16 cellular contexts compared by ENCODE assay signal in the genomic region with DNA sequence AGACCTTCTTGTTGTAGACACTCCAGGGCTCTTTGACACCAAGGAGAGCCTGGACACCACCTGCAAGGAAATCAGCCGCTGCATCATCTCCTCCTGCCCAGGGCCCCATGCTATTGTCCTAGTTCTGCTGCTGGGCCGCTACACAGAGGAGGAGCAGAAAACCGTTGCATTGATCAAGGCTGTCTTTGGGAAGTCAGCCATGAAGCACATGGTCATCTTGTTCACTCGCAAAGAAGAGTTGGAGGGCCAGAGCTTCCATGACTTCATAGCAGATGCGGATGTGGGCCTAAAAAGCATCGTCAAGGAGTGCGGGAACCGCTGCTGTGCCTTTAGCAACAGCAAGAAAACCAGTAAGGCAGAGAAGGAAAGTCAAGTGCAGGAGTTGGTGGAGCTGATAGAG. TPM values are rescaled to one million over a fixed set of nuclear protein-coding genes. Genes with fewer than 3 reads are reported as not detected.
A peak's percentile ranks its signal among the peaks of the same experiment; 100 is the strongest.
DNase-seq lines count a peak whose midpoint lies in the region; ATAC-seq, FAIRE-seq and TF ChIP-seq lines count a peak whose summit lies in the region.
"Had no signal": no experiment of that assay in that cellular context is flagged by ENCODE, and none has a peak within 500 bp of the region (broad histone marks: within the 10 kb centered on the region; RNA-seq: fewer than 3 reads in every experiment).

No MANE protein-coding gene starts in this region.

- CTCF ChIA-PET in endothelial cell of umbilical vein (lab: Charles Lee): no interaction called here

- no peak overlapping the region for H3K27ac ChIP-seq in endothelial cell of umbilical vein (ENCODE audit: insufficient read depth, low read depth, low read length)
- H3K27ac ChIP-seq: pancreas, testis had no signal

- peak overlapping the region; percentile 99 for H3K4me3 Mint-ChIP-seq in activated CD4-positive, alpha-beta T cell treated with anti-CD3 and anti-CD28 coated beads, Interleukin-2, amount 10 ng/mL, durations not matched to agents 24 days and 14 days
- peak overlapping the region; percentile 81 to 96 for H3K4me3 Mint-ChIP-seq in stimulated activated naive CD8-positive, alpha-beta T cell treated with anti-CD3 and anti-CD28 coated beads, Interleukin-15, amount 100 ng/mL, for 72 hours

- intact Hi-C loops in activated CD4-positive, alpha-beta T cell treated with anti-CD3 and anti-CD28 coated beads, Interleukin-2, amount 10 ng/mL, durations not matched to agents 24 days and 14 days (cut with micrococcal nuclease): loop anchor here (2.0 kb wide), 1 partner anchor 165 kb away; a partner anchor contains a TSS
- intact Hi-C loops in endothelial cell of umbilical vein (cut with micrococcal nuclease): no loop called here

- peak; percentile 87 for DNase-seq in activated CD4-positive, alpha-beta T cell treated with anti-CD3 and anti-CD28 coated beads, Interleukin-2, amount 10 ng/mL, durations not matched to agents 24 days and 14 days
- DNase-seq in activated CD4-positive, alpha-beta T cell treated with anti-CD3 and anti-CD28 coated beads, Interleukin-2, amount 50 U/mL, for 4 hours: no peak
- peak; percentile 46 for DNase-seq in activated T-cell treated with anti-CD3 and anti-CD28 coated beads, Interleukin-2, amount 50 U/mL, for 1 hour
- DNase-seq in endothelial cell of umbilical vein (ENCODE audit: low read depth, low spot score) (no peak), SKM-1 (lab: John Stamatoyannopoulos, UW; ENCODE audit: unreplicated experiment) (no peak)
- DNase-seq in stimulated activated naive CD8-positive, alpha-beta T cell treated with anti-CD3 and anti-CD28 coated beads, Interleukin-15, amount 100 ng/mL, for 72 hours: peak in 1 of 2 donors; percentile 57
- DNase-seq: NCI-H1092, NCI-H524, pancreas, testis had no signal

- no peaks in the 10 kb centered on the region for H3K27me3 Mint-ChIP-seq in activated CD4-positive, alpha-beta T cell treated with anti-CD3 and anti-CD28 coated beads, Interleukin-2, amount 10 ng/mL, durations not matched to agents 24 days and 14 days
- H3K27me3 Mint-ChIP-seq in stimulated activated naive CD8-positive, alpha-beta T cell treated with anti-CD3 and anti-CD28 coated beads, Interleukin-15, amount 100 ng/mL, for 72 hours: no peaks in the 10 kb centered on the region

- H3K27ac Mint-ChIP-seq in activated CD4-positive, alpha-beta T cell treated with anti-CD3 and anti-CD28 coated beads, Interleukin-2, amount 10 ng/mL, durations not matched to agents 24 days and 14 days: peak overlapping the region; percentile 97
- peak overlapping the region; percentile 98 to 100 for H3K27ac Mint-ChIP-seq in stimulated activated naive CD8-positive, alpha-beta T cell treated with anti-CD3 and anti-CD28 coated beads, Interleukin-15, amount 100 ng/mL, for 72 hours

- peaks cover 6 to 12% of the 10 kb centered on the region in 2 experiments for H3K36me3 ChIP-seq in endothelial cell of umbilical vein (ENCODE audit: control insufficient read depth in 2 of 2, extremely low read depth in 1 of 2, insufficient read depth in 2 of 2, low read length in 2 of 2)
- H3K36me3 ChIP-seq: pancreas had no signal

- no peaks in the 10 kb centered on the region for H3K9me3 ChIP-seq in endothelial cell of umbilical vein (replicated peaks; ENCODE audit: control insufficient read depth, insufficient read depth, low read length)
- H3K9me3 ChIP-seq: pancreas, testis had no signal

- H3K4me1 Mint-ChIP-seq in activated CD4-positive, alpha-beta T cell treated with anti-CD3 and anti-CD28 coated beads, Interleukin-2, amount 10 ng/mL, durations not matched to agents 24 days and 14 days: peaks cover 37% of the 10 kb centered on the region
- peaks cover 42% of the 10 kb centered on the region for H3K4me1 Mint-ChIP-seq in stimulated activated naive CD8-positive, alpha-beta T cell treated with anti-CD3 and anti-CD28 coated beads, Interleukin-15, amount 100 ng/mL, for 72 hours

- H3K9ac ChIP-seq in endothelial cell of umbilical vein (replicated peaks; ENCODE audit: extremely low read depth, insufficient read depth, low read length): no peak overlapping the region

- ATAC-seq in stimulated activated naive CD8-positive, alpha-beta T cell treated with anti-CD3 and anti-CD28 coated beads, Interleukin-15, amount 100 ng/mL, for 72 hours: peak; percentile 56
- ATAC-seq in GM21737 (IDR thresholded peaks at IDR 0.05; ENCODE audit: unreplicated experiment) (no peak), HG03571 (IDR thresholded peaks at IDR 0.05; ENCODE audit: unreplicated experiment) (no peak)
- ATAC-seq: HCT116, pancreas had no signal

- H2AFZ ChIP-seq in endothelial cell of umbilical vein (ENCODE audit: low read depth, low read length): no peak overlapping the region

- H3K4me1 ChIP-seq in endothelial cell of umbilical vein (ENCODE audit: control insufficient read depth, extremely low read depth, insufficient read depth, low read length): peaks cover 14% of the 10 kb centered on the region
- H3K4me1 ChIP-seq: pancreas, testis had no signal

- peaks cover 46% of the 10 kb centered on the region for H3K79me2 ChIP-seq in endothelial cell of umbilical vein (ENCODE audit: control insufficient read depth, insufficient read depth, low read length)

- H3K4me2 ChIP-seq in endothelial cell of umbilical vein (ENCODE audit: insufficient read depth, low read length): no peak overlapping the region

- TF ChIP-seq POLR2A in endothelial cell of umbilical vein (IDR thresholded peaks at IDR 0.05; ENCODE audit: low read depth, low read length): no peak

- no peak for TF ChIP-seq CTCF in endothelial cell of umbilical vein (IDR thresholded peaks at IDR 0.05; ENCODE audit: extremely low read depth in 1 of 2, insufficient read depth in 1 of 2, low read depth in 1 of 2, low read length in 2 of 2)

- FAIRE-seq in endothelial cell of umbilical vein (lab: Jason Lieb, UNC): no peak
- FAIRE-seq: GM19239, HTR-8/SVneo, pancreas had no signal

- TSS peak; percentile 8 for BruUV-seq in endothelial cell of umbilical vein (replicated peaks; lab: Mats Ljungman, UMichigan)

- no peak overlapping the region for H3K4me3 ChIP-seq in endothelial cell of umbilical vein (replicated peaks in 1 of 3; ENCODE audit: insufficient read depth in 1 of 3, low read depth in 1 of 3, low read length in 3 of 3)
- H3K4me3 ChIP-seq: testis had no signal

- dilution Hi-C loops in endothelial cell of umbilical vein (cut with MboI; ENCODE audit: extremely low pct_ligation_motif_present, low sequenced_read_pairs): no loop called here

- H4K20me1 ChIP-seq in endothelial cell of umbilical vein (replicated peaks; ENCODE audit: control insufficient read depth, extremely low read depth, insufficient read depth, low read length): no peaks in the 10 kb centered on the region

- no peaks in the 10 kb centered on the region for H3K9me1 ChIP-seq in endothelial cell of umbilical vein (replicated peaks; ENCODE audit: control insufficient read depth, extremely low read depth, insufficient read depth, low read length)

- H3K27me3 ChIP-seq in endothelial cell of umbilical vein (ENCODE audit: control insufficient read depth in 2 of 2, insufficient read depth in 2 of 2, low read length in 2 of 2): no peaks in the 10 kb centered on the region
- H3K27me3 ChIP-seq: testis had no signal

- no peaks in the 10 kb centered on the region for H3K9me3 Mint-ChIP-seq in activated CD4-positive, alpha-beta T cell treated with anti-CD3 and anti-CD28 coated beads, Interleukin-2, amount 10 ng/mL, durations not matched to agents 24 days and 14 days
- H3K9me3 Mint-ChIP-seq in stimulated activated naive CD8-positive, alpha-beta T cell treated with anti-CD3 and anti-CD28 coated beads, Interleukin-15, amount 100 ng/mL, for 72 hours: no peaks in the 10 kb centered on the region

- POLR2A ChIA-PET in endothelial cell of umbilical vein (lab: Charles Lee): no interaction called here

- peaks cover 51% of the 10 kb centered on the region for H3K36me3 Mint-ChIP-seq in activated CD4-positive, alpha-beta T cell treated with anti-CD3 and anti-CD28 coated beads, Interleukin-2, amount 10 ng/mL, durations not matched to agents 24 days and 14 days (ENCODE audit: low read depth)

TF ChIP-seq in endothelial cell of umbilical vein, 7 proteins besides CTCF, POLR2A, EP300 and RAD21 (continues in another document):
- no peak for TF ChIP-seq POLR2AphosphoS5 (IDR thresholded peaks at IDR 0.05; ENCODE audit: insufficient read depth, low read depth, low read length)
- TF ChIP-seq JUN (IDR thresholded peaks at IDR 0.05; ENCODE audit: borderline replicate concordance, insufficient read depth, insufficient read length, low read depth): no peak
- no peak for TF ChIP-seq MYC (IDR thresholded peaks at IDR 0.05; ENCODE audit: low read depth, low read length)
- no peak for TF ChIP-seq GATA2 (IDR thresholded peaks at IDR 0.05; ENCODE audit: insufficient read depth, insufficient read length, low read depth, low read length)
- no peak for TF ChIP-seq EZH2 (IDR thresholded peaks at IDR 0.05; ENCODE audit: borderline replicate concordance, low read depth, low read length, severe bottlenecking)
- TF ChIP-seq FOS (IDR thresholded peaks at IDR 0.05; ENCODE audit: borderline replicate concordance, insufficient read depth, low read length): no peak

RNA-seq across cellular contexts. Expression of a gene that starts 5.5 kb away (rescaled TPM):
- total RNA-seq in activated CD4-positive, alpha-beta T cell treated with anti-CD3 and anti-CD28 coated beads, Interleukin-2, amount 10 ng/mL, durations not matched to agents 24 days and 14 days: 40.5 and 45.0 TPM in 2 replicates
- total RNA-seq in endothelial cell of umbilical vein: 42.4 and 51.1 TPM in 2 replicates
- polyA plus RNA-seq in endothelial cell of umbilical vein: 37.9 and 43.4 TPM in 2 replicates
- polyA plus RNA-seq in endothelial cell of umbilical vein (2011; cell fraction: cytosol; rRNA removed): 73.8 and 77.7 TPM in 2 replicates
- 36.5 and 39.7 TPM in 2 replicates for polyA plus RNA-seq in endothelial cell of umbilical vein (2011; cell fraction: nucleus; rRNA removed)
- 41.9 and 44.3 TPM in 2 replicates for polyA plus RNA-seq in endothelial cell of umbilical vein (2012)
- 36.6 and 38.7 TPM in 2 replicates for polyA minus RNA-seq in endothelial cell of umbilical vein
- not detected for polyA minus RNA-seq in endothelial cell of umbilical vein (2011; cell fraction: cytosol; rRNA and poly(A)+ RNA removed)
- polyA minus RNA-seq in endothelial cell of umbilical vein (2011; cell fraction: nucleus; rRNA and poly(A)+ RNA removed): 9.5 and 14.5 TPM in 2 replicates
- total RNA-seq: A673 had no signal

RNA-seq across cellular contexts. Expression of a gene that starts 47.0 kb away (rescaled TPM):
- total RNA-seq in activated CD4-positive, alpha-beta T cell treated with anti-CD3 and anti-CD28 coated beads, Interleukin-2, amount 10 ng/mL, durations not matched to agents 24 days and 14 days: 61.1 and 62.7 TPM in 2 replicates
- total RNA-seq in endothelial cell of umbilical vein: 168 and 174 TPM in 2 replicates
- 38.6 and 56.6 TPM in 2 replicates for polyA plus RNA-seq in endothelial cell of umbilical vein
- 88.4 and 95.0 TPM in 2 replicates for polyA plus RNA-seq in endothelial cell of umbilical vein (2011; cell fraction: cytosol; rRNA removed)
- 45.2 and 49.1 TPM in 2 replicates for polyA plus RNA-seq in endothelial cell of umbilical vein (2011; cell fraction: nucleus; rRNA removed)
- polyA plus RNA-seq in endothelial cell of umbilical vein (2012): 180 and 200 TPM in 2 replicates
- 95.6 and 104 TPM in 2 replicates for polyA minus RNA-seq in endothelial cell of umbilical vein
- polyA minus RNA-seq in endothelial cell of umbilical vein (2011; cell fraction: cytosol; rRNA and poly(A)+ RNA removed): not detected
- 24.3 and 30.1 TPM in 2 replicates for polyA minus RNA-seq in endothelial cell of umbilical vein (2011; cell fraction: nucleus; rRNA and poly(A)+ RNA removed)
- total RNA-seq: A673 had no signal

Comparison
In these comparisons a context has a peak if more than half of its experiments do, and no peak if none do; other contexts are left out.
1. DNase-seq: peak in activated CD4-positive, alpha-beta T cell treated with anti-CD3 and anti-CD28 coated beads, Interleukin-2, amount 10 ng/mL, durations not matched to agents 24 days and 14 days (single experiment) and activated T-cell treated with anti-CD3 and anti-CD28 coated beads, Interleukin-2, amount 50 U/mL, for 1 hour (single experiment); none in activated CD4-positive, alpha-beta T cell treated with anti-CD3 and anti-CD28 coated beads, Interleukin-2, amount 50 U/mL, for 4 hours (0 of 2), endothelial cell of umbilical vein (single experiment) and SKM-1 (single experiment).